In genomic region chr6:27791182-27791939, GRCh38 we compare ENCODE assay signal across 1 cellular context.
TF ChIP-seq lines count a peak whose summit lies in the region.

No MANE protein-coding gene starts in this region.

TF ChIP-seq in HepG2, 621 proteins besides CTCF, POLR2A, EP300 and RAD21 (continued from another document and continues in another):
- TF ChIP-seq, protein P1, sequence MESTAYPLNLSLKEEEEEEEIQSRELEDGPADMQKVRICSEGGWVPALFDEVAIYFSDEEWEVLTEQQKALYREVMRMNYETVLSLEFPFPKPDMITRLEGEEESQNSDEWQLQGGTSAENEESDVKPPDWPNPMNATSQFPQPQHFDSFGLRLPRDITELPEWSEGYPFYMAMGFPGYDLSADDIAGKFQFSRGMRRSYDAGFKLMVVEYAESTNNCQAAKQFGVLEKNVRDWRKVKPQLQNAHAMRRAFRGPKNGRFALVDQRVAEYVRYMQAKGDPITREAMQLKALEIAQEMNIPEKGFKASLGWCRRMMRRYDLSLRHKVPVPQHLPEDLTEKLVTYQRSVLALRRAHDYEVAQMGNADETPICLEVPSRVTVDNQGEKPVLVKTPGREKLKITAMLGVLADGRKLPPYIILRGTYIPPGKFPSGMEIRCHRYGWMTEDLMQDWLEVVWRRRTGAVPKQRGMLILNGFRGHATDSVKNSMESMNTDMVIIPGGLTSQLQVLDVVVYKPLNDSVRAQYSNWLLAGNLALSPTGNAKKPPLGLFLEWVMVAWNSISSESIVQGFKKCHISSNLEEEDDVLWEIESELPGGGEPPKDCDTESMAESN (CRISPR knock-in tag; conservative IDR thresholded peaks at IDR 0.05): no peak
- TF ChIP-seq ISL2 (CRISPR knock-in tag; IDR thresholded peaks at IDR 0.05) (no peak; the same call in 1 of the 2 replicates), ELK4 (CRISPR knock-in tag; IDR thresholded peaks at IDR 0.05; ENCODE audit: borderline replicate concordance) (no peak), PHF20 (CRISPR knock-in tag; IDR thresholded peaks at IDR 0.05) (no peak), KMT2B (CRISPR knock-in tag; IDR thresholded peaks at IDR 0.05) (peak; percentile 42; the same call in 1 of the 2 replicates), ZNF781 (CRISPR knock-in tag; IDR thresholded peaks at IDR 0.05; ENCODE audit: borderline replicate concordance, not compliant biosample characterization) (peak; percentile 52), ZNF761 (CRISPR knock-in tag; conservative IDR thresholded peaks at IDR 0.05) (peak; percentile 63), HES4 (CRISPR knock-in tag; IDR thresholded peaks at IDR 0.05; ENCODE audit: borderline replicate concordance) (no peak), ZNF343 (CRISPR knock-in tag; IDR thresholded peaks at IDR 0.05) (no peak), ZBTB38 (CRISPR knock-in tag; IDR thresholded peaks at IDR 0.05) (no peak), FOXP1 (IDR thresholded peaks at IDR 0.05) (no peak), FOXP1 (CRISPR knock-in tag; IDR thresholded peaks at IDR 0.05) (no peak), REPIN1 (CRISPR knock-in tag; IDR thresholded peaks at IDR 0.05; ENCODE audit: borderline replicate concordance, low read depth) (no peak), ZNF784 (CRISPR knock-in tag; IDR thresholded peaks at IDR 0.05; ENCODE audit: borderline replicate concordance) (no peak), KLF13 (CRISPR knock-in tag; IDR thresholded peaks at IDR 0.05) (no peak), NONO (IDR thresholded peaks at IDR 0.05) (no peak), NONO (CRISPR knock-in tag; conservative IDR thresholded peaks at IDR 0.05) (no peak), MAX (IDR thresholded peaks at IDR 0.05) (no peak), ZNF839 (CRISPR knock-in tag; IDR thresholded peaks at IDR 0.05; ENCODE audit: borderline replicate concordance) (no peak), HNRNPUL1 (IDR thresholded peaks at IDR 0.05; ENCODE audit: low read depth, low read length) (no peak), SNAPC2 (CRISPR knock-in tag; IDR thresholded peaks at IDR 0.05) (no peak; the same call in 1 of the 2 replicates), AKNA (CRISPR knock-in tag; IDR thresholded peaks at IDR 0.05; ENCODE audit: borderline replicate concordance) (no peak), JARID2 (CRISPR knock-in tag; IDR thresholded peaks at IDR 0.05; ENCODE audit: insufficient replicate concordance) (no peak), SRSF1 (optimal IDR thresholded peaks at IDR 0.05; ENCODE audit: low read depth, low read length) (no peak), RAD51 (IDR thresholded peaks at IDR 0.05; ENCODE audit: borderline replicate concordance) (no peak), ZNF883 (CRISPR knock-in tag; IDR thresholded peaks at IDR 0.05; ENCODE audit: not compliant biosample characterization) (no peak), ARNT2 (CRISPR knock-in tag; IDR thresholded peaks at IDR 0.05; ENCODE audit: low read depth) (no peak), ZNF775 (CRISPR knock-in tag; IDR thresholded peaks at IDR 0.05; ENCODE audit: borderline replicate concordance) (0 out of 2 replicates have a peak, but pooled peaks have one; percentile 56), ZNF777 (CRISPR knock-in tag; IDR thresholded peaks at IDR 0.05) (peak; percentile 89), JUND (CRISPR knock-in tag; IDR thresholded peaks at IDR 0.05) (no peak), ZNF496 (CRISPR knock-in tag; IDR thresholded peaks at IDR 0.05; ENCODE audit: insufficient replicate concordance) (no peak), FOSL1 (CRISPR knock-in tag; IDR thresholded peaks at IDR 0.05; ENCODE audit: borderline replicate concordance) (no peak), ZNF256 (CRISPR knock-in tag; conservative IDR thresholded peaks at IDR 0.05) (no peak), ZNF430 (CRISPR knock-in tag; IDR thresholded peaks at IDR 0.05) (no peak), GTF2F1 (IDR thresholded peaks at IDR 0.05; ENCODE audit: low read length) (no peak), ZNF772 (CRISPR knock-in tag; IDR thresholded peaks at IDR 0.05) (no peak), HOXA3 (CRISPR knock-in tag; IDR thresholded peaks at IDR 0.05) (peak; percentile 44; the same call in 1 of the 2 replicates), SMC3 (IDR thresholded peaks at IDR 0.05; ENCODE audit: low read length) (no peak), DNMT3B (CRISPR knock-in tag; conservative IDR thresholded peaks at IDR 0.05) (no peak), SMARCE1 (IDR thresholded peaks at IDR 0.05; ENCODE audit: borderline replicate concordance) (no peak), ZBTB7A (CRISPR knock-in tag; IDR thresholded peaks at IDR 0.05) (no peak), MYNN (CRISPR knock-in tag; IDR thresholded peaks at IDR 0.05; ENCODE audit: low read depth) (no peak)
- TF ChIP-seq, protein P2, sequence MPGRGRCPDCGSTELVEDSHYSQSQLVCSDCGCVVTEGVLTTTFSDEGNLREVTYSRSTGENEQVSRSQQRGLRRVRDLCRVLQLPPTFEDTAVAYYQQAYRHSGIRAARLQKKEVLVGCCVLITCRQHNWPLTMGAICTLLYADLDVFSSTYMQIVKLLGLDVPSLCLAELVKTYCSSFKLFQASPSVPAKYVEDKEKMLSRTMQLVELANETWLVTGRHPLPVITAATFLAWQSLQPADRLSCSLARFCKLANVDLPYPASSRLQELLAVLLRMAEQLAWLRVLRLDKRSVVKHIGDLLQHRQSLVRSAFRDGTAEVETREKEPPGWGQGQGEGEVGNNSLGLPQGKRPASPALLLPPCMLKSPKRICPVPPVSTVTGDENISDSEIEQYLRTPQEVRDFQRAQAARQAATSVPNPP (CRISPR knock-in tag; IDR thresholded peaks at IDR 0.05): no peak
- TF ChIP-seq, protein P3, sequence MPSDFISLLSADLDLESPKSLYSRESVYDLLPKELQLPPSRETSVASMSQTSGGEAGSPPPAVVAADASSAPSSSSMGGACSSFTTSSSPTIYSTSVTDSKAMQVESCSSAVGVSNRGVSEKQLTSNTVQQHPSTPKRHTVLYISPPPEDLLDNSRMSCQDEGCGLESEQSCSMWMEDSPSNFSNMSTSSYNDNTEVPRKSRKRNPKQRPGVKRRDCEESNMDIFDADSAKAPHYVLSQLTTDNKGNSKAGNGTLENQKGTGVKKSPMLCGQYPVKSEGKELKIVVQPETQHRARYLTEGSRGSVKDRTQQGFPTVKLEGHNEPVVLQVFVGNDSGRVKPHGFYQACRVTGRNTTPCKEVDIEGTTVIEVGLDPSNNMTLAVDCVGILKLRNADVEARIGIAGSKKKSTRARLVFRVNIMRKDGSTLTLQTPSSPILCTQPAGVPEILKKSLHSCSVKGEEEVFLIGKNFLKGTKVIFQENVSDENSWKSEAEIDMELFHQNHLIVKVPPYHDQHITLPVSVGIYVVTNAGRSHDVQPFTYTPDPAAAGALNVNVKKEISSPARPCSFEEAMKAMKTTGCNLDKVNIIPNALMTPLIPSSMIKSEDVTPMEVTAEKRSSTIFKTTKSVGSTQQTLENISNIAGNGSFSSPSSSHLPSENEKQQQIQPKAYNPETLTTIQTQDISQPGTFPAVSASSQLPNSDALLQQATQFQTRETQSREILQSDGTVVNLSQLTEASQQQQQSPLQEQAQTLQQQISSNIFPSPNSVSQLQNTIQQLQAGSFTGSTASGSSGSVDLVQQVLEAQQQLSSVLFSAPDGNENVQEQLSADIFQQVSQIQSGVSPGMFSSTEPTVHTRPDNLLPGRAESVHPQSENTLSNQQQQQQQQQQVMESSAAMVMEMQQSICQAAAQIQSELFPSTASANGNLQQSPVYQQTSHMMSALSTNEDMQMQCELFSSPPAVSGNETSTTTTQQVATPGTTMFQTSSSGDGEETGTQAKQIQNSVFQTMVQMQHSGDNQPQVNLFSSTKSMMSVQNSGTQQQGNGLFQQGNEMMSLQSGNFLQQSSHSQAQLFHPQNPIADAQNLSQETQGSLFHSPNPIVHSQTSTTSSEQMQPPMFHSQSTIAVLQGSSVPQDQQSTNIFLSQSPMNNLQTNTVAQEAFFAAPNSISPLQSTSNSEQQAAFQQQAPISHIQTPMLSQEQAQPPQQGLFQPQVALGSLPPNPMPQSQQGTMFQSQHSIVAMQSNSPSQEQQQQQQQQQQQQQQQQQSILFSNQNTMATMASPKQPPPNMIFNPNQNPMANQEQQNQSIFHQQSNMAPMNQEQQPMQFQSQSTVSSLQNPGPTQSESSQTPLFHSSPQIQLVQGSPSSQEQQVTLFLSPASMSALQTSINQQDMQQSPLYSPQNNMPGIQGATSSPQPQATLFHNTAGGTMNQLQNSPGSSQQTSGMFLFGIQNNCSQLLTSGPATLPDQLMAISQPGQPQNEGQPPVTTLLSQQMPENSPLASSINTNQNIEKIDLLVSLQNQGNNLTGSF (CRISPR knock-in tag; IDR thresholded peaks at IDR 0.05): no peak
- TF ChIP-seq, protein P4, sequence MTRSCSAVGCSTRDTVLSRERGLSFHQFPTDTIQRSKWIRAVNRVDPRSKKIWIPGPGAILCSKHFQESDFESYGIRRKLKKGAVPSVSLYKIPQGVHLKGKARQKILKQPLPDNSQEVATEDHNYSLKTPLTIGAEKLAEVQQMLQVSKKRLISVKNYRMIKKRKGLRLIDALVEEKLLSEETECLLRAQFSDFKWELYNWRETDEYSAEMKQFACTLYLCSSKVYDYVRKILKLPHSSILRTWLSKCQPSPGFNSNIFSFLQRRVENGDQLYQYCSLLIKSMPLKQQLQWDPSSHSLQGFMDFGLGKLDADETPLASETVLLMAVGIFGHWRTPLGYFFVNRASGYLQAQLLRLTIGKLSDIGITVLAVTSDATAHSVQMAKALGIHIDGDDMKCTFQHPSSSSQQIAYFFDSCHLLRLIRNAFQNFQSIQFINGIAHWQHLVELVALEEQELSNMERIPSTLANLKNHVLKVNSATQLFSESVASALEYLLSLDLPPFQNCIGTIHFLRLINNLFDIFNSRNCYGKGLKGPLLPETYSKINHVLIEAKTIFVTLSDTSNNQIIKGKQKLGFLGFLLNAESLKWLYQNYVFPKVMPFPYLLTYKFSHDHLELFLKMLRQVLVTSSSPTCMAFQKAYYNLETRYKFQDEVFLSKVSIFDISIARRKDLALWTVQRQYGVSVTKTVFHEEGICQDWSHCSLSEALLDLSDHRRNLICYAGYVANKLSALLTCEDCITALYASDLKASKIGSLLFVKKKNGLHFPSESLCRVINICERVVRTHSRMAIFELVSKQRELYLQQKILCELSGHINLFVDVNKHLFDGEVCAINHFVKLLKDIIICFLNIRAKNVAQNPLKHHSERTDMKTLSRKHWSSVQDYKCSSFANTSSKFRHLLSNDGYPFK (CRISPR knock-in tag; IDR thresholded peaks at IDR 0.05; ENCODE audit: borderline replicate concordance): no peak
